ENCODE assay signal across 6 cellular contexts in genomic region chr1:230323686-230324085, GRCh38.
"Had no signal": no experiment of that assay in that cellular context is flagged by ENCODE, and none has a peak within 500 bp of the region (broad histone marks: within the 10 kb centered on the region; RNA-seq: fewer than 3 reads in every experiment).

No MANE protein-coding gene starts in this region.

- H3K36me3 Mint-ChIP-seq: IgD-negative memory B cell had no signal

- H3K4me3 ChIP-seq: K562 had no signal

- H3K4me3 Mint-ChIP-seq: IgD-negative memory B cell had no signal

- ATAC-seq: HepG2, K562 had no signal

- DNase-seq: IMR-90, KBM-7 had no signal

- H3K9me3 Mint-ChIP-seq: IgD-negative memory B cell had no signal

- H3K27ac ChIP-seq: HL-60 had no signal

- H3K27ac Mint-ChIP-seq: IgD-negative memory B cell had no signal
